Comparison of ENCODE assay signal across 8 cellular contexts in the genomic region with DNA sequence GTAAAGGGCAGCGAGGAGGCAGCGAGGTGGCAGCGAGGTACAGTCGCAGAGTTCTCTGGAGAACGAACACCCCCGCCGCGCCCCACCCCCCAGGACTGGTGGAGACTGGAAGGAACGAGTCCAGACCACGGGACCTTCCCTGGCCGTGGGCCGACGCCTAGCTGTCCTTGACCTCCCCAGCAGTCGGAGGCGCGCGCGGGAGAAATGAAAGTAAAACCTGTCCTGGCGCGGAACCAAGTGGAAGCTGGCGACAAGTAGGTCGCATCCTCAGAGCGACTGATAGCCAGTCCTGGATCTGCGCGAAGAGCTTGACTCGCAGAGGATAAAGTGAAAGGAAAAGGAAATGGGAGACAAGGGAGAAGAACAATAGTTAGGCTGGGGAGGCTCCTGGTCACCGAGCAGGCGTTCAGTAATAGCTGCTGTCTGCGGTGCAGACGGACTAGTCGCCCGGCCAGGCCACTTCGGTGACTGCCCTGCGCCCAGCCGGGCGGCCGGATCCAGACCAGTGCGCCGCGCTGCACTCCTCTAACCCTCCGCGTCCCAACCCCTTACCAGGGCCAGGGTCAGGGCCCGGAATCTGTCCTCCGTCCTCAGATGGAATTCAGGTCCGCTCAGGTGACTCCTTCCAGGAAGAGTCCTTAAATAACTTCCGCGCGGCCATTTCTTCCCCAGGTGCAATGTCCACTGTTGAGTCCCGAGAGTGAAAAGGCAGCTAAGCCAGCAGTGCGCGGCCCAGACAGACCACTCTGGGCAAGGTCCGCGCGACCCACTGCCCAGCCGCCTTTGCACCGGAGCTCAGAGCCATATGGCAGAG. TPM values are rescaled to one million over a fixed set of nuclear protein-coding genes. Genes with fewer than 3 reads are reported as not detected.
A peak's percentile ranks its signal among the peaks of the same experiment; 100 is the strongest.
DNase-seq lines count a peak whose midpoint lies in the region; ATAC-seq and TF ChIP-seq lines count a peak whose summit lies in the region.

No MANE protein-coding gene starts in this region.

- peak; percentile 55 to 76 (median 62) for DNase-seq in CD4-positive, alpha-beta T cell
- DNase-seq in SK-MEL-5 (ENCODE audit: low read depth, low spot score) (peak; percentile 60), heart left ventricle (peak; percentile 88 to 94 (median 90)), ovary (peak; percentile 92 to 95 (median 94))

- WGBS in heart left ventricle, 4 donors = 0 to 1% (median 1%) methylated on average over 43 to 56 of the region's 56 CpGs
- 10 to 14% (median 10%) methylated on average over 56 of the region's 56 CpGs for WGBS in ovary, 3 donors

- H3K4me1 ChIP-seq in heart left ventricle = peaks cover 0 to 50% (median 33%) of the 10 kb centered on the region in 12 donors
- H3K4me1 ChIP-seq in ovary (ENCODE audit: insufficient read depth) = peaks cover 5% of the 10 kb centered on the region

- intact Hi-C loops in CD4-positive, alpha-beta T cell (cut with DNase I, micrococcal nuclease) = loop anchor here in 1 of 2 experiments (5.0 to 10.0 kb wide), 4 partner anchors 242 to 1618 kb away; a partner anchor contains a TSS
- intact Hi-C loops in heart left ventricle (cut with DNase I) = loop anchor here in 5 of 10 donors (1.0 to 10.0 kb wide), 4 partner anchors 188 to 688 kb away; no protein-coding TSS in a partner anchor
- intact Hi-C loops in ovary (cut with DNase I) = loop anchor here in 2 of 4 donors (10.0 kb wide), 2 partner anchors 98 to 328 kb away; no protein-coding TSS in a partner anchor

- ATAC-seq in CD4-positive, alpha-beta T cell (ENCODE audit: poor library complexity) = peak; percentile 28
- ATAC-seq in HG02759 (IDR thresholded peaks at IDR 0.05; ENCODE audit: unreplicated experiment) = peak; percentile 24
- peak; percentile 45 to 70 (median 58) for ATAC-seq in heart left ventricle
- ATAC-seq in GM19328 (IDR thresholded peaks at IDR 0.05; ENCODE audit: unreplicated experiment) = no peak
- ATAC-seq in HG03280 (IDR thresholded peaks at IDR 0.05; ENCODE audit: unreplicated experiment) = no peak

- no peaks in the 10 kb centered on the region for H3K9me3 Mint-ChIP-seq in CD4-positive, alpha-beta T cell

- CTCF ChIA-PET in CD4-positive, alpha-beta T cell (lab: Charles Lee) = interaction anchor here (0.8 to 1.4 kb wide), 3 partner anchors 17 to 545 kb away, joined by 3 read pairs; no protein-coding TSS in a partner anchor

- peaks cover 45% of the 10 kb centered on the region for H3K27me3 Mint-ChIP-seq in CD4-positive, alpha-beta T cell

- H3K27ac ChIP-seq in CD4-positive, alpha-beta T cell (ENCODE audit: low read depth, low read length) = no peak overlapping the region
- H3K27ac ChIP-seq in angular gyrus (ENCODE audit: low read depth, low read length) (peak overlapping the region; percentile 62), heart left ventricle (peak overlapping the region; percentile 33 to 92 (median 87)), ovary (peak overlapping the region; percentile 47 to 94)

- TF ChIP-seq CTCF in CD4-positive, alpha-beta T cell (IDR thresholded peaks at IDR 0.05) = no peak
- peak in 1 of 12 donors; percentile 8 for TF ChIP-seq CTCF in heart left ventricle (IDR thresholded peaks at IDR 0.05)
- TF ChIP-seq CTCF in ovary (IDR thresholded peaks at IDR 0.05) = no peak

- H3K4me1 Mint-ChIP-seq in CD4-positive, alpha-beta T cell (ENCODE audit: low read depth) = peaks cover 50% of the 10 kb centered on the region

- H3K36me3 ChIP-seq in heart left ventricle = no peaks in the 10 kb centered on the region
- no peaks in the 10 kb centered on the region for H3K36me3 ChIP-seq in ovary

- H3K36me3 Mint-ChIP-seq in CD4-positive, alpha-beta T cell (ENCODE audit: low read depth) = peaks cover 7% of the 10 kb centered on the region

- POLR2A ChIA-PET in CD4-positive, alpha-beta T cell (lab: Charles Lee) = interaction anchor here (0.6 to 1.9 kb wide), 11 partner anchors 10 to 925 kb away, joined by 3 to 5 read pairs (median 4); a partner anchor contains a TSS

- in situ Hi-C loops in SK-MEL-5 (cut with HindIII; ENCODE audit: low pct_unique_long_range_greater_than_20kb, low sequenced_read_pairs) = no loop called here

- no peak for TF ChIP-seq EP300 in ovary (IDR thresholded peaks at IDR 0.05)

- peaks cover 20% of the 10 kb centered on the region for H3K27me3 ChIP-seq in CD4-positive, alpha-beta T cell (ENCODE audit: control insufficient read depth, insufficient read depth, low read length)
- H3K27me3 ChIP-seq in heart left ventricle = no peaks in the 10 kb centered on the region
- H3K27me3 ChIP-seq in ovary = no peaks in the 10 kb centered on the region

- H3K4me3 Mint-ChIP-seq in CD4-positive, alpha-beta T cell = peak overlapping the region; percentile 95

- no peaks in the 10 kb centered on the region for H3K9me3 ChIP-seq in CD4-positive, alpha-beta T cell (ENCODE audit: control insufficient read depth, low read length)
- no peaks in the 10 kb centered on the region for H3K9me3 ChIP-seq in heart left ventricle
- no peaks in the 10 kb centered on the region for H3K9me3 ChIP-seq in ovary

- H3K4me3 ChIP-seq in heart left ventricle (peak overlapping the region; percentile 64 to 88 (median 76)), ovary (peak overlapping the region; percentile 52)

- TF ChIP-seq POLR2A in heart left ventricle (IDR thresholded peaks at IDR 0.05) (no peak), ovary (IDR thresholded peaks at IDR 0.05) (no peak)

- peak overlapping the region; percentile 72 for H3K27ac Mint-ChIP-seq in CD4-positive, alpha-beta T cell

RNA-seq across cellular contexts. Expression of a gene that starts 1.9 kb away (rescaled TPM):
- 1 to 10 TPM; 1.5 to 1.8 TPM for total RNA-seq in CD4-positive, alpha-beta T cell
- total RNA-seq in SK-MEL-5 (2014; rRNA removed; shearing (Covaris generic)) = 113 and 114 TPM in 2 replicates
- 67.9 and 68.5 TPM in 2 replicates for polyA plus RNA-seq in SK-MEL-5 (2015; cell fraction: cytosol; rRNA removed)
- polyA plus RNA-seq in SK-MEL-5 (2015; cell fraction: nucleus; rRNA removed) = 255 and 256 TPM in 2 replicates
- total RNA-seq in heart left ventricle (10 to 100 TPM in 6 of 9 donors, 1 to 10 TPM in 3; 6.9 to 52.4 (median 16.8) TPM), ovary (10 to 100 TPM in 5 of 7 donors, 1 to 10 TPM in 2; 8.2 to 83.8 (median 17.5) TPM)
- polyA plus RNA-seq in heart left ventricle (100 to 1,000 TPM in 1 of 2 donors, 10 to 100 TPM in 1; 14.6 to 154 TPM), ovary (10 to 100 TPM; 33.2 to 47.2 TPM)

RNA-seq across cellular contexts. Expression of a gene that starts 8.9 kb away (rescaled TPM):
- 10 to 100 TPM; 14.2 to 15.2 TPM for total RNA-seq in CD4-positive, alpha-beta T cell
- 27.8 and 29.6 TPM in 2 replicates for total RNA-seq in SK-MEL-5 (2014; rRNA removed; shearing (Covaris generic))
- polyA plus RNA-seq in SK-MEL-5 (2015; cell fraction: cytosol; rRNA removed) = 21.4 and 28.7 TPM in 2 replicates
- 15.3 and 26.7 TPM in 2 replicates for polyA plus RNA-seq in SK-MEL-5 (2015; cell fraction: nucleus; rRNA removed)
- 10 to 100 TPM; 15.3 to 33.9 (median 21.5) TPM for total RNA-seq in heart left ventricle
- polyA plus RNA-seq in heart left ventricle = 10 to 100 TPM; 10.4 to 12.5 TPM
- total RNA-seq in ovary = 10 to 100 TPM; 46.7 to 77.5 (median 52.6) TPM
- 10 to 100 TPM; 27.4 to 32.0 TPM for polyA plus RNA-seq in ovary

Comparison
In these comparisons a context has a peak if more than half of its experiments do, and no peak if none do; other contexts are left out.
1. ATAC-seq: peak in CD4-positive, alpha-beta T cell (single experiment), HG02759 (single experiment) and heart left ventricle (4 of 4); none in GM19328 (single experiment) and HG03280 (single experiment).
2. Peak in every context shown above with its lines, with median percentiles within 50 percentile points of each other: DNase-seq.